19 cellular contexts compared by ENCODE assay signal in the genomic region with DNA sequence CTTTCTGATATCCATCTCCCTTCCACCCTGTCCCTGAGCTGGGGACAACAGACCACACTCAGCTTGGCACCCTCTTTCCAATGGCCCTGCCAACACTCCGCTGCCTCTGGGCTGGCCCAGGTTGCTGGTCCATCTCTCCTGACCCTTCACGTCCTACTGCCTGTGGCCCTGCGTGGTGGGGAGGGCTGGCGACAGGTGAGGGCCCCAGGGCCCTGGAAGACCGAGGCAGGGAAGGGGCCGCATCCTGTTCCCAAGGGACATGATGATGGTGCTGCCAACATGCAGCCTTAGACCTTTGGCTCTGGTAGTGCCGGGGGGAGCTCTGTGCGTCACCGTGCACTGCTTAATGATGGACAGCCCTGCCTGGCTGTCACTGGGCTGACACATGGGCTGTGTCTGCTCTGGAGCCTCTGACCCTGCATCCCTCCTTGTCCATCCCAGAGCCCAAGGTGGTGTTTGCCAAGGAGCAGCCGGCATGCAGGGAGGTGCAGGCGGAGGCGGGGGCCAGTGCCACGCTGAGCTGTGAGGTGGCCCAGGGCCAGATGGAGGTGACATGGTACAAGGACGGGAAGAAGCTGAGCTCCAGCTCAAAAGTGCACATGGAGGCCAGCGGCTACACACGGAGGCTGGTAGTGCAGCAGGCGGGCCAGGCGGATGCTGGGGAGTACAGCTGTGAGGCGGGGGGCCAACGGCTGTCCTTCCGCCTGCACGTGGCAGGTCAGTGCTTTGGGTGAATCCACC.
DNase-seq lines count a peak whose midpoint lies in the region; ATAC-seq, FAIRE-seq and TF ChIP-seq lines count a peak whose summit lies in the region.
"Had no signal": no experiment of that assay in that cellular context is flagged by ENCODE, and none has a peak within 500 bp of the region (broad histone marks: within the 10 kb centered on the region; RNA-seq: fewer than 3 reads in every experiment).

No MANE protein-coding gene starts in this region.

- H3K9me1 ChIP-seq in IMR-90 (ENCODE audit: insufficient read depth, low read length), result peaks cover 4% of the 10 kb centered on the region; the same call in 1 of the 2 replicates

- H3F3A ChIP-seq in neural progenitor cell (ENCODE audit: low read depth), result no peaks in the 10 kb centered on the region

- no peak overlapping the region for H3K23ac ChIP-seq in IMR-90 (ENCODE audit: low read depth, low read length)

- H2BK15ac ChIP-seq in IMR-90 (ENCODE audit: low read depth, low read length), result no peak overlapping the region

- no peak overlapping the region for H4K8ac ChIP-seq in IMR-90 (ENCODE audit: low read depth in 2 of 2, low read length in 2 of 2)

- no peak overlapping the region for H3K56ac ChIP-seq in IMR-90 (ENCODE audit: extremely low read depth, insufficient read depth, low read length)

- H3K4me1 ChIP-seq in IMR-90 (ENCODE audit: control insufficient read depth, insufficient read depth, low read length) (peaks cover 12% of the 10 kb centered on the region), neural progenitor cell (peaks cover 6% of the 10 kb centered on the region), esophagus squamous epithelium (peaks cover 8 to 26% (median 12%) of the 10 kb centered on the region in 3 donors), mammary epithelial cell (ENCODE audit: insufficient read depth, low read length) (peaks cover 9% of the 10 kb centered on the region)

- POLR2A ChIA-PET in IMR-90 (lab: Charles Lee; ENCODE audit: unreplicated experiment), result no interaction called here

- H3K9me3 ChIP-seq in IMR-90 (ENCODE audit: control insufficient read depth, insufficient read depth, low read length) (no peaks in the 10 kb centered on the region), neural progenitor cell (ENCODE audit: low read depth) (no peaks in the 10 kb centered on the region), esophagus squamous epithelium (no peaks in the 10 kb centered on the region), mammary epithelial cell (replicated peaks; ENCODE audit: insufficient read depth, low read length) (no peaks in the 10 kb centered on the region)
- H3K9me3 ChIP-seq: BLaER1, MG63 had no signal

- no peak overlapping the region for H3K9ac ChIP-seq in IMR-90 (ENCODE audit: low read depth, low read length)
- H3K9ac ChIP-seq in neural progenitor cell, result no peak overlapping the region
- no peak overlapping the region for H3K9ac ChIP-seq in mammary epithelial cell (ENCODE audit: insufficient read depth, low read length)
- H3K9ac ChIP-seq: BLaER1 had no signal

- TF ChIP-seq POLR2A in IMR-90 (IDR thresholded peaks at IDR 0.05; ENCODE audit: low read depth, low read length) (no peak), esophagus squamous epithelium (IDR thresholded peaks at IDR 0.05) (no peak)

- no peak overlapping the region for H3K4me3 ChIP-seq in IMR-90 (ENCODE audit: insufficient read depth, low read depth, low read length)
- no peak overlapping the region for H3K4me3 ChIP-seq in neural progenitor cell
- H3K4me3 ChIP-seq in esophagus squamous epithelium, result no peak overlapping the region
- H3K4me3 ChIP-seq in mammary epithelial cell (replicated peaks in 1 of 3; ENCODE audit: insufficient read depth in 1 of 3, low read depth in 2 of 3, low read length in 3 of 3), result no peak overlapping the region
- H3K4me3 ChIP-seq: BLaER1, GM23338, MG63 had no signal

- BruUV-seq in IMR-90 (replicated peaks; lab: Mats Ljungman, UMichigan), result no TSS peak
- BruUV-seq in mammary epithelial cell (replicated peaks; lab: Mats Ljungman, UMichigan), result no TSS peak

- H4K5ac ChIP-seq in IMR-90 (ENCODE audit: low read depth, low read length), result no peak overlapping the region

- no peak overlapping the region for H3K4ac ChIP-seq in IMR-90 (ENCODE audit: low read depth, low read length)

- TF ChIP-seq CTCF in IMR-90 (conservative IDR thresholded peaks at IDR 0.05; ENCODE audit: low read depth, low read length) (no peak), neural progenitor cell (IDR thresholded peaks at IDR 0.05) (no peak), esophagus squamous epithelium (IDR thresholded peaks at IDR 0.05) (no peak), mammary epithelial cell (conservative IDR thresholded peaks at IDR 0.05 in 1 of 2, IDR thresholded peaks at IDR 0.05 in 1 of 2; ENCODE audit: extremely low read depth in 1 of 2, insufficient read depth in 1 of 2, low read depth in 1 of 2, low read length in 2 of 2) (no peak)

- peaks cover 12% of the 10 kb centered on the region for H3K27me3 Mint-ChIP-seq in neural progenitor cell (ENCODE audit: insufficient read depth, low read depth)

- H3K27ac Mint-ChIP-seq in neural progenitor cell, result no peak overlapping the region
- H3K27ac Mint-ChIP-seq: GM23338 had no signal

- peak; percentile 4 for DNase-seq in AG08396 (ENCODE audit: low spot score)
- no peak for DNase-seq in IMR-90
- DNase-seq in cardiac septum (ENCODE audit: low spot score), result peak; percentile 72
- no peak for DNase-seq in neural progenitor cell (ENCODE audit: low spot score)
- DNase-seq in esophagus squamous epithelium (lab: John Stamatoyannopoulos, UW), result no peak
- DNase-seq in mammary epithelial cell, result no peak
- DNase-seq in urothelium cell line (ENCODE audit: low spot score), result no peak
- DNase-seq: activated CD8-positive, alpha-beta memory T cell treated with anti-CD3 and anti-CD28 coated beads for 24 hours; DMS 273 treated with DMSO at 0.1 percent for 48 hours; erythroblast; foreskin melanocyte; MG63; NCI-H1436 treated with DMSO at 0.1 percent for 48 hours; NCI-H526 treated with DMSO at 0.1 percent for 48 hours; T-helper 9 cell had no signal

- WGBS in IMR-90 (ENCODE audit: extremely low coverage in 2 of 2, insufficient read length in 1 of 2), 2 experiments, result 100% methylated on average over 9 of the region's 22 CpGs; no CpG with 5 or more reads in 1 of the 2 experiments
- 92 to 96% methylated on average over 6 to 11 of the region's 22 CpGs for WGBS in esophagus squamous epithelium, 2 donors
- 93% methylated on average over 20 of the region's 22 CpGs for WGBS in mammary epithelial cell (ENCODE audit: low coverage, missing lambda C conversion rate)

- H3K4me1 Mint-ChIP-seq in neural progenitor cell, result peaks cover 3% of the 10 kb centered on the region

- no peaks in the 10 kb centered on the region for H3K9me3 Mint-ChIP-seq in neural progenitor cell
- H3K9me3 Mint-ChIP-seq: GM23338 had no signal

- intact Hi-C loops in IMR-90 (cut with micrococcal nuclease) (loop anchor here (10.0 kb wide), 1 partner anchor 138 kb away; no protein-coding TSS in a partner anchor), cardiac septum (cut with DNase I) (no loop called here), esophagus squamous epithelium (cut with DNase I) (no loop called here), mammary epithelial cell (cut with micrococcal nuclease) (no loop called here)

- no peak overlapping the region for H2BK20ac ChIP-seq in IMR-90 (ENCODE audit: low read depth, low read length)

- H2BK120ac ChIP-seq in IMR-90 (ENCODE audit: low read depth, low read length), result no peak overlapping the region

- H3K36me3 ChIP-seq in IMR-90 (ENCODE audit: control insufficient read depth, insufficient read depth, low read length), result peaks cover 29% of the 10 kb centered on the region
- H3K36me3 ChIP-seq in neural progenitor cell, result no peaks in the 10 kb centered on the region
- H3K36me3 ChIP-seq in esophagus squamous epithelium, result peaks cover 0 to 36% (median 0%) of the 10 kb centered on the region in 3 donors
- no peaks in the 10 kb centered on the region for H3K36me3 ChIP-seq in mammary epithelial cell (ENCODE audit: insufficient read depth, low read length)
- H3K36me3 ChIP-seq: MG63 had no signal

- no peak overlapping the region for H2AK5ac ChIP-seq in IMR-90 (ENCODE audit: low read depth, low read length)

- no peak for ATAC-seq in IMR-90 (ENCODE audit: low read depth)
- ATAC-seq in GM21825 (IDR thresholded peaks at IDR 0.05; ENCODE audit: unreplicated experiment), result no peak
- ATAC-seq: activated CD4-positive, CD25-positive, alpha-beta regulatory T cell treated with anti-CD3 and anti-CD28 coated beads, Interleukin-2, amount 50 U/mL, for 24 hours; GM23338 had no signal

- no peak overlapping the region for H2BK5ac ChIP-seq in IMR-90 (ENCODE audit: low read depth, low read length, poor library complexity, severe bottlenecking)

- H3K4me3 Mint-ChIP-seq in neural progenitor cell, result peak overlapping the region; percentile 15
- H3K4me3 Mint-ChIP-seq: GM23338 had no signal

- dilution Hi-C loops in IMR-90 (cut with HindIII; ENCODE audit: low sequenced_read_pairs, unreplicated experiment) (no loop called here), mammary epithelial cell (cut with HindIII; ENCODE audit: low sequenced_read_pairs) (no loop called here)

- in situ Hi-C loops in IMR-90 (cut with MboI; ENCODE audit: low sequenced_read_pairs) (no loop called here), mammary epithelial cell (cut with MboI; ENCODE audit: low sequenced_read_pairs in 2 of 2) (no loop called here)

- H3K79me1 ChIP-seq in IMR-90 (ENCODE audit: low read depth in 1 of 2, low read length in 2 of 2), result peaks cover 5 to 34% of the 10 kb centered on the region in 2 experiments

- H3K4me2 ChIP-seq in IMR-90 (ENCODE audit: low read depth, low read length) (no peak overlapping the region), neural progenitor cell (no peak overlapping the region), mammary epithelial cell (ENCODE audit: insufficient read depth, low read depth, low read length) (no peak overlapping the region)
- H3K4me2 ChIP-seq: BLaER1, GM23338 had no signal

- peak overlapping the region; percentile 70 for H2AK9ac ChIP-seq in IMR-90 (replicated peaks; ENCODE audit: low read depth, low read length, poor library complexity)

- H3K27ac ChIP-seq in IMR-90 (ENCODE audit: insufficient read depth, low read length), result no peak overlapping the region
- no peak overlapping the region for H3K27ac ChIP-seq in neural progenitor cell
- no peak overlapping the region for H3K27ac ChIP-seq in esophagus squamous epithelium
- H3K27ac ChIP-seq in mammary epithelial cell (ENCODE audit: insufficient read depth, low read depth, low read length), result no peak overlapping the region
- H3K27ac ChIP-seq: BLaER1 had no signal

- H3K27me3 ChIP-seq in IMR-90 (ENCODE audit: control insufficient read depth, insufficient read depth, low read length), result no peaks in the 10 kb centered on the region
- H3K27me3 ChIP-seq in neural progenitor cell, result peaks cover 11% of the 10 kb centered on the region
- H3K27me3 ChIP-seq in esophagus squamous epithelium, result no peaks in the 10 kb centered on the region
- H3K27me3 ChIP-seq in mammary epithelial cell (ENCODE audit: insufficient read depth, low read length), result no peaks in the 10 kb centered on the region
- H3K27me3 ChIP-seq: BLaER1, MG63 had no signal

- peaks cover 5% of the 10 kb centered on the region for H3K36me3 Mint-ChIP-seq in neural progenitor cell

- no peak overlapping the region for H2AFZ ChIP-seq in IMR-90 (replicated peaks; ENCODE audit: low read length, poor library complexity)
- H2AFZ ChIP-seq in neural progenitor cell (replicated peaks), result no peak overlapping the region
- H2AFZ ChIP-seq in mammary epithelial cell (ENCODE audit: low read depth, low read length), result no peak overlapping the region
- H2AFZ ChIP-seq: GM23338 had no signal

- no peak for FAIRE-seq in urothelium cell line (lab: Jason Lieb, UNC)

- H3K14ac ChIP-seq in IMR-90 (replicated peaks; ENCODE audit: low read depth, low read length), result no peak overlapping the region

- CTCF ChIA-PET in IMR-90 (lab: Yijun Ruan, JAX), result no interaction called here
- CTCF ChIA-PET in mammary epithelial cell (lab: Charles Lee; ENCODE audit: low non-redundant PET), result no interaction called here

- no peak overlapping the region for H3K18ac ChIP-seq in IMR-90 (ENCODE audit: low read depth, low read length)

- TF ChIP-seq RAD21 in IMR-90 (IDR thresholded peaks at IDR 0.05; ENCODE audit: low read length), result no peak

- no peaks in the 10 kb centered on the region for H4K20me1 ChIP-seq in IMR-90 (ENCODE audit: insufficient read depth, low read length)
- peaks cover 11% of the 10 kb centered on the region for H4K20me1 ChIP-seq in neural progenitor cell (ENCODE audit: low read depth)
- H4K20me1 ChIP-seq in mammary epithelial cell (ENCODE audit: insufficient read depth, low read length), result no peaks in the 10 kb centered on the region
- H4K20me1 ChIP-seq: BLaER1 had no signal

- H3K79me2 ChIP-seq in neural progenitor cell (ENCODE audit: low read depth), result no peaks in the 10 kb centered on the region
- no peaks in the 10 kb centered on the region for H3K79me2 ChIP-seq in mammary epithelial cell (ENCODE audit: insufficient read depth, low read length)

- no peak overlapping the region for H4K91ac ChIP-seq in IMR-90 (ENCODE audit: insufficient read depth, low read depth, low read length)

Comparison
In these comparisons a context has a peak if more than half of its experiments do, and no peak if none do; other contexts are left out.
1. DNase-seq: peak in AG08396 (single experiment) and cardiac septum (single experiment); none in IMR-90 (single experiment), neural progenitor cell (single experiment), esophagus squamous epithelium (single experiment), mammary epithelial cell (single experiment) and urothelium cell line (single experiment).